In genomic region chr4:109683621-109684253, GRCh38 we compare ENCODE assay signal across 20 cellular contexts. TPM values are rescaled to one million over a fixed set of nuclear protein-coding genes. Genes with fewer than 3 reads are reported as not detected.
DNase-seq lines count a peak whose midpoint lies in the region; ATAC-seq and TF ChIP-seq lines count a peak whose summit lies in the region.
"Had no signal": no experiment of that assay in that cellular context is flagged by ENCODE, and none has a peak within 500 bp of the region (broad histone marks: within the 10 kb centered on the region; RNA-seq: fewer than 3 reads in every experiment).

No MANE protein-coding gene starts in this region.

- no peak overlapping the region for H3K4me3 Mint-ChIP-seq in activated naive CD4-positive, alpha-beta T cell treated with anti-CD3 and anti-CD28 coated beads, Interleukin-2, amount 50 U/mL, for 24 hours
- peak overlapping the region in 1 of 4 donors; percentile 5 for H3K4me3 Mint-ChIP-seq in IgD-negative memory B cell
- no peak overlapping the region for H3K4me3 Mint-ChIP-seq in activated T-helper 17 cell treated with anti-CD3 and anti-CD28 coated beads, Interleukin-2, amount 50 U/mL, for 72 hours
- no peak overlapping the region for H3K4me3 Mint-ChIP-seq in stimulated activated effector memory CD8-positive, alpha-beta T cell treated with anti-CD3 and anti-CD28 coated beads, Interleukin-12 subunit alpha, Interleukin-12 subunit beta, amount 100 ng/mL, for 72 hours
- H3K4me3 Mint-ChIP-seq: neural crest cell had no signal

- POLR2A ChIA-PET in HEK293T (lab: Yijun Ruan, JAX), result no interaction called here

- ATAC-seq in activated T-helper 17 cell treated with anti-CD3 and anti-CD28 coated beads, Interleukin-2, amount 50 U/mL, for 72 hours (replicated peaks), result peak; percentile 42
- ATAC-seq in stimulated activated effector memory CD8-positive, alpha-beta T cell treated with anti-CD3 and anti-CD28 coated beads, Interleukin-12 subunit alpha, Interleukin-12 subunit beta, amount 100 ng/mL, for 72 hours, result peak; percentile 68
- ATAC-seq: left colon had no signal

- no peaks in the 10 kb centered on the region for H3K9me3 Mint-ChIP-seq in activated naive CD4-positive, alpha-beta T cell treated with anti-CD3 and anti-CD28 coated beads, Interleukin-2, amount 50 U/mL, for 24 hours
- H3K9me3 Mint-ChIP-seq in IgD-negative memory B cell, result no peaks in the 10 kb centered on the region
- H3K9me3 Mint-ChIP-seq in activated T-helper 17 cell treated with anti-CD3 and anti-CD28 coated beads, Interleukin-2, amount 50 U/mL, for 72 hours, result no peaks in the 10 kb centered on the region
- H3K9me3 Mint-ChIP-seq in stimulated activated effector memory CD8-positive, alpha-beta T cell treated with anti-CD3 and anti-CD28 coated beads, Interleukin-12 subunit alpha, Interleukin-12 subunit beta, amount 100 ng/mL, for 72 hours, result no peaks in the 10 kb centered on the region

- CTCF ChIA-PET in HEK293T (lab: Yijun Ruan, JAX), result no interaction called here

- H3K36me3 Mint-ChIP-seq in activated naive CD4-positive, alpha-beta T cell treated with anti-CD3 and anti-CD28 coated beads, Interleukin-2, amount 50 U/mL, for 24 hours, result peaks cover 19% of the 10 kb centered on the region
- peaks cover 9% of the 10 kb centered on the region for H3K36me3 Mint-ChIP-seq in IgD-negative memory B cell
- H3K36me3 Mint-ChIP-seq in activated T-helper 17 cell treated with anti-CD3 and anti-CD28 coated beads, Interleukin-2, amount 50 U/mL, for 72 hours (ENCODE audit: low read depth), result peaks cover 70% of the 10 kb centered on the region
- peaks cover 44% of the 10 kb centered on the region for H3K36me3 Mint-ChIP-seq in stimulated activated effector memory CD8-positive, alpha-beta T cell treated with anti-CD3 and anti-CD28 coated beads, Interleukin-12 subunit alpha, Interleukin-12 subunit beta, amount 100 ng/mL, for 72 hours

- peak overlapping the region; percentile 82 for H3K27ac Mint-ChIP-seq in activated naive CD4-positive, alpha-beta T cell treated with anti-CD3 and anti-CD28 coated beads, Interleukin-2, amount 50 U/mL, for 24 hours
- H3K27ac Mint-ChIP-seq in IgD-negative memory B cell, result peak overlapping the region; percentile 20 to 77 (median 26)
- peak overlapping the region; percentile 82 for H3K27ac Mint-ChIP-seq in activated T-helper 17 cell treated with anti-CD3 and anti-CD28 coated beads, Interleukin-2, amount 50 U/mL, for 72 hours
- peak overlapping the region; percentile 60 for H3K27ac Mint-ChIP-seq in stimulated activated effector memory CD8-positive, alpha-beta T cell treated with anti-CD3 and anti-CD28 coated beads, Interleukin-12 subunit alpha, Interleukin-12 subunit beta, amount 100 ng/mL, for 72 hours

- peaks cover 31% of the 10 kb centered on the region for H3K4me1 Mint-ChIP-seq in activated naive CD4-positive, alpha-beta T cell treated with anti-CD3 and anti-CD28 coated beads, Interleukin-2, amount 50 U/mL, for 24 hours
- peaks cover 4 to 11% (median 11%) of the 10 kb centered on the region in 3 donors for H3K4me1 Mint-ChIP-seq in IgD-negative memory B cell
- H3K4me1 Mint-ChIP-seq in activated T-helper 17 cell treated with anti-CD3 and anti-CD28 coated beads, Interleukin-2, amount 50 U/mL, for 72 hours, result peaks cover 26% of the 10 kb centered on the region
- peaks cover 25% of the 10 kb centered on the region for H3K4me1 Mint-ChIP-seq in stimulated activated effector memory CD8-positive, alpha-beta T cell treated with anti-CD3 and anti-CD28 coated beads, Interleukin-12 subunit alpha, Interleukin-12 subunit beta, amount 100 ng/mL, for 72 hours
- H3K4me1 Mint-ChIP-seq: neural crest cell had no signal

- DNase-seq in activated naive CD4-positive, alpha-beta T cell (lab: John Stamatoyannopoulos, UW), result no peak
- DNase-seq in stimulated activated effector memory CD8-positive, alpha-beta T cell treated with anti-CD3 and anti-CD28 coated beads, Interleukin-12 subunit alpha, Interleukin-12 subunit beta, amount 100 ng/mL, for 72 hours (ENCODE audit: low spot score in 2 of 2), result no peak
- DNase-seq in cerebellar cortex (ENCODE audit: low spot score), result no peak
- DNase-seq in cortex of kidney (lab: John Stamatoyannopoulos, UW), result no peak
- DNase-seq in HEK293T (ENCODE audit: extremely low spot score), result no peak
- DNase-seq: activated CD4-positive, CD25-positive, alpha-beta regulatory T cell treated with anti-CD3 and anti-CD28 coated beads, Interleukin-2, amount 50 U/mL, for 72 hours; Calu3; DMS79; effector memory CD4-positive, alpha-beta T cell; Kasumi-1; left colon; NCI-H446 treated with DMSO at 0.1 percent for 48 hours; NCI-H774; ovary; stimulated activated naive CD4-positive, alpha-beta T cell; testis had no signal

- no peaks in the 10 kb centered on the region for H3K27me3 Mint-ChIP-seq in activated naive CD4-positive, alpha-beta T cell treated with anti-CD3 and anti-CD28 coated beads, Interleukin-2, amount 50 U/mL, for 24 hours
- no peaks in the 10 kb centered on the region for H3K27me3 Mint-ChIP-seq in IgD-negative memory B cell
- H3K27me3 Mint-ChIP-seq in activated T-helper 17 cell treated with anti-CD3 and anti-CD28 coated beads, Interleukin-2, amount 50 U/mL, for 72 hours, result no peaks in the 10 kb centered on the region

TF ChIP-seq in HEK293T, 16 proteins besides CTCF, POLR2A, EP300 and RAD21:
- TF ChIP-seq PKNOX1 (IDR thresholded peaks at IDR 0.05) (no peak), BHLHE40 (IDR thresholded peaks at IDR 0.05; ENCODE audit: borderline replicate concordance) (no peak), CTBP1 (IDR thresholded peaks at IDR 0.05; ENCODE audit: borderline replicate concordance) (no peak), SP1 (IDR thresholded peaks at IDR 0.05) (no peak), FOXA1 (IDR thresholded peaks at IDR 0.05) (no peak), NFRKB (IDR thresholded peaks at IDR 0.05) (no peak), ARNT (IDR thresholded peaks at IDR 0.05) (no peak), ZNF384 (IDR thresholded peaks at IDR 0.05) (no peak), L3MBTL2 (conservative IDR thresholded peaks at IDR 0.05) (no peak), TARDBP (IDR thresholded peaks at IDR 0.05) (no peak), LEF1 (IDR thresholded peaks at IDR 0.05; ENCODE audit: borderline replicate concordance) (no peak), ELF4 (IDR thresholded peaks at IDR 0.05) (no peak), FOXM1 (IDR thresholded peaks at IDR 0.05; ENCODE audit: borderline replicate concordance) (no peak)
TF ChIP-seq in HEK293T: peak in this region for 0.

RNA-seq across cellular contexts. Expression of gene CASP6, which starts 19.5 kb away (rescaled TPM):
- 21.8 TPM for polyA plus RNA-seq in IgD-negative memory B cell
- total RNA-seq in activated T-helper 17 cell treated with anti-CD3 and anti-CD28 coated beads, Interleukin-2, amount 50 U/mL, for 72 hours, result 10 to 100 TPM; 21.6 to 30.0 TPM

RNA-seq across cellular contexts. Expression of gene PLA2G12A, which starts 46.1 kb away (rescaled TPM):
- polyA plus RNA-seq in IgD-negative memory B cell, result 32.8 TPM
- 10 to 100 TPM; 17.8 to 27.5 TPM for total RNA-seq in activated T-helper 17 cell treated with anti-CD3 and anti-CD28 coated beads, Interleukin-2, amount 50 U/mL, for 72 hours

Comparison
In these comparisons a context has a peak if more than half of its experiments do, and no peak if none do; other contexts are left out.
1. H3K27ac Mint-ChIP-seq: peak in every context shown above with its lines; median percentile 82 in activated naive CD4-positive, alpha-beta T cell treated with anti-CD3 and anti-CD28 coated beads, Interleukin-2, amount 50 U/mL, for 24 hours; 82 in activated T-helper 17 cell treated with anti-CD3 and anti-CD28 coated beads, Interleukin-2, amount 50 U/mL, for 72 hours; 60 in stimulated activated effector memory CD8-positive, alpha-beta T cell treated with anti-CD3 and anti-CD28 coated beads, Interleukin-12 subunit alpha, Interleukin-12 subunit beta, amount 100 ng/mL, for 72 hours; 26 in IgD-negative memory B cell.